In genomic region chr5:111472096-111472495, GRCh38 we compare ENCODE assay signal across 24 cellular contexts. TPM values are rescaled to one million over a fixed set of nuclear protein-coding genes. Genes with fewer than 3 reads are reported as not detected.
DNase-seq lines count a peak whose midpoint lies in the region; ATAC-seq, FAIRE-seq and TF ChIP-seq lines count a peak whose summit lies in the region.
"Had no signal": no experiment of that assay in that cellular context is flagged by ENCODE, and none has a peak within 500 bp of the region (broad histone marks: within the 10 kb centered on the region; RNA-seq: fewer than 3 reads in every experiment).

No MANE protein-coding gene starts in this region.

- FAIRE-seq in GM12891 (lab: Jason Lieb, UNC) (peak; percentile 23), GM18507 (lab: Jason Lieb, UNC) (peak; percentile 15)
- FAIRE-seq: H54 had no signal

- TF ChIP-seq CTCF in NB4 (IDR thresholded peaks at IDR 0.05; ENCODE audit: low read depth, low read length) (no peak), nephron progenitor cell (IDR thresholded peaks at IDR 0.05) (no peak)

- DNase-seq in GM12891 (ENCODE audit: insufficient read length, low spot score) (no peak), GM18507 (ENCODE audit: extremely low spot score, insufficient read length, low read depth) (no peak), NB4 (ENCODE audit: low read depth) (peak; percentile 4), nephron progenitor cell (no peak)
- no peak for DNase-seq in activated CD4-positive, alpha-beta T cell treated with anti-CD3 and anti-CD28 coated beads, Interleukin-2, amount 50 U/mL, for 4 hours
- DNase-seq in stimulated activated naive CD8-positive, alpha-beta T cell treated with anti-CD3 and anti-CD28 coated beads, Interleukin-15, amount 100 ng/mL, for 72 hours: no peak
- DNase-seq: activated B cell treated with CpG ODN at 0.5 μM for 24 hours; activated CD4-positive, alpha-beta T cell treated with anti-CD3 and anti-CD28 coated beads, Interleukin-2, amount 10 ng/mL, durations not matched to agents 7 days and 5 days; activated naive CD8-positive, alpha-beta T cell treated with anti-CD3 and anti-CD28 coated beads, Interleukin-2, amount 10 ng/mL, durations not matched to agents 7 days and 5 days; effector memory CD4-positive, alpha-beta T cell; immature natural killer cell; left cardiac atrium; NCI-H1105 treated with DMSO at 0.1 percent for 48 hours; NCI-H1930; NCI-H524 treated with DMSO at 0.1 percent for 48 hours; PC-9; stimulated activated naive B cell treated with anti-CD40 and anti-IgM and Interleukin-4, amounts not matched to agents 10 μg/mL and 1 μg/mL and 100 μg/mL, for 72 hours; upper lobe of right lung had no signal

- H3K27me3 Mint-ChIP-seq in stimulated activated naive CD8-positive, alpha-beta T cell treated with anti-CD3 and anti-CD28 coated beads, Interleukin-15, amount 100 ng/mL, for 72 hours: no peaks in the 10 kb centered on the region
- H3K27me3 Mint-ChIP-seq in nephron progenitor cell (ENCODE audit: low read depth, poor library complexity): peaks cover 3% of the 10 kb centered on the region
- H3K27me3 Mint-ChIP-seq: activated B cell treated with CpG ODN at 0.5 μM for 24 hours; activated CD4-positive, alpha-beta T cell treated with anti-CD3 and anti-CD28 coated beads, Interleukin-2, amount 10 ng/mL, durations not matched to agents 7 days and 5 days; activated naive CD8-positive, alpha-beta T cell treated with anti-CD3 and anti-CD28 coated beads, Interleukin-2, amount 10 ng/mL, durations not matched to agents 7 days and 5 days; stimulated activated naive B cell treated with anti-CD40 and anti-IgM and Interleukin-4, amounts not matched to agents 10 μg/mL and 1 μg/mL and 100 μg/mL, for 72 hours had no signal

- no peak overlapping the region for H3K4me3 Mint-ChIP-seq in stimulated activated naive CD8-positive, alpha-beta T cell treated with anti-CD3 and anti-CD28 coated beads, Interleukin-15, amount 100 ng/mL, for 72 hours
- no peak overlapping the region for H3K4me3 Mint-ChIP-seq in nephron progenitor cell
- H3K4me3 Mint-ChIP-seq: activated B cell treated with CpG ODN at 0.5 μM for 24 hours; activated CD4-positive, alpha-beta T cell treated with anti-CD3 and anti-CD28 coated beads, Interleukin-2, amount 10 ng/mL, durations not matched to agents 7 days and 5 days; activated naive CD8-positive, alpha-beta T cell treated with anti-CD3 and anti-CD28 coated beads, Interleukin-2, amount 10 ng/mL, durations not matched to agents 7 days and 5 days; immature natural killer cell; nephron; stimulated activated naive B cell treated with anti-CD40 and anti-IgM and Interleukin-4, amounts not matched to agents 10 μg/mL and 1 μg/mL and 100 μg/mL, for 72 hours had no signal

- ATAC-seq in HG02642 (IDR thresholded peaks at IDR 0.05; ENCODE audit: poor library complexity, unreplicated experiment): peak; percentile 6
- ATAC-seq in stimulated activated naive CD8-positive, alpha-beta T cell treated with anti-CD3 and anti-CD28 coated beads, Interleukin-15, amount 100 ng/mL, for 72 hours: no peak

- no peaks in the 10 kb centered on the region for H3K4me1 Mint-ChIP-seq in stimulated activated naive CD8-positive, alpha-beta T cell treated with anti-CD3 and anti-CD28 coated beads, Interleukin-15, amount 100 ng/mL, for 72 hours
- H3K4me1 Mint-ChIP-seq in nephron progenitor cell: peaks cover 5% of the 10 kb centered on the region
- H3K4me1 Mint-ChIP-seq: activated CD4-positive, alpha-beta T cell treated with anti-CD3 and anti-CD28 coated beads, Interleukin-2, amount 10 ng/mL, durations not matched to agents 7 days and 5 days; activated naive CD8-positive, alpha-beta T cell treated with anti-CD3 and anti-CD28 coated beads, Interleukin-2, amount 10 ng/mL, durations not matched to agents 7 days and 5 days; immature natural killer cell had no signal

- no peak overlapping the region for H3K27ac Mint-ChIP-seq in stimulated activated naive CD8-positive, alpha-beta T cell treated with anti-CD3 and anti-CD28 coated beads, Interleukin-15, amount 100 ng/mL, for 72 hours
- H3K27ac Mint-ChIP-seq in nephron progenitor cell: no peak overlapping the region
- H3K27ac Mint-ChIP-seq: activated B cell treated with CpG ODN at 0.5 μM for 24 hours; activated CD4-positive, alpha-beta T cell treated with anti-CD3 and anti-CD28 coated beads, Interleukin-2, amount 10 ng/mL, durations not matched to agents 7 days and 5 days; stimulated activated naive B cell treated with anti-CD40 and anti-IgM and Interleukin-4, amounts not matched to agents 10 μg/mL and 1 μg/mL and 100 μg/mL, for 72 hours had no signal

- no peaks in the 10 kb centered on the region for H3K36me3 Mint-ChIP-seq in nephron progenitor cell (ENCODE audit: low read depth)
- H3K36me3 Mint-ChIP-seq: immature natural killer cell; stimulated activated naive B cell treated with anti-CD40 and anti-IgM and Interleukin-4, amounts not matched to agents 10 μg/mL and 1 μg/mL and 100 μg/mL, for 72 hours had no signal

- peaks cover 0 to under 1% of the 10 kb centered on the region in 2 donors for H3K9me3 Mint-ChIP-seq in stimulated activated naive CD8-positive, alpha-beta T cell treated with anti-CD3 and anti-CD28 coated beads, Interleukin-15, amount 100 ng/mL, for 72 hours
- peaks cover 3% of the 10 kb centered on the region for H3K9me3 Mint-ChIP-seq in nephron progenitor cell
- H3K9me3 Mint-ChIP-seq: immature natural killer cell, nephron had no signal

- no peak overlapping the region for H3K4me3 ChIP-seq in NB4 (ENCODE audit: low read depth, low read length)
- H3K4me3 ChIP-seq: ascending aorta, coronary artery, mucosa of descending colon, PC-9, upper lobe of right lung had no signal

- no peak for TF ChIP-seq POLR2A in GM12891 (IDR thresholded peaks at IDR 0.05; ENCODE audit: low read depth, low read length)
- TF ChIP-seq POLR2A in NB4 (IDR thresholded peaks at IDR 0.05; ENCODE audit: extremely low read depth, insufficient read length): no peak

TF ChIP-seq in GM12891, 5 proteins besides CTCF, POLR2A, EP300 and RAD21:
- TF ChIP-seq POLR2AphosphoS5 (IDR thresholded peaks at IDR 0.05; ENCODE audit: low read depth, low read length) (no peak), SPI1 (IDR thresholded peaks at IDR 0.05; ENCODE audit: low read depth, low read length) (no peak), POU2F2 (IDR thresholded peaks at IDR 0.05; ENCODE audit: low read depth, low read length) (no peak), TAF1 (IDR thresholded peaks at IDR 0.05; ENCODE audit: low read depth, low read length) (no peak), PAX5 (IDR thresholded peaks at IDR 0.05; ENCODE audit: insufficient read depth, low read length, severe bottlenecking) (no peak)

RNA-seq across cellular contexts. Expression of gene STARD4, which starts 40.2 kb away (rescaled TPM):
- 38.4 TPM for polyA plus RNA-seq in GM12891 (2012; ENCODE audit: low read depth, missing spikeins)
